31 cellular contexts compared by ENCODE assay signal in genomic region chr12:49546481-49546880, GRCh38. TPM values are rescaled to one million over a fixed set of nuclear protein-coding genes. Genes with fewer than 3 reads are reported as not detected.
"Had no signal": no experiment of that assay in that cellular context is flagged by ENCODE, and none has a peak within 500 bp of the region (broad histone marks: within the 10 kb centered on the region; RNA-seq: fewer than 3 reads in every experiment).

No MANE protein-coding gene starts in this region.

- H3K9me3 ChIP-seq: Peyer's patch had no signal

- H3K36me3 Mint-ChIP-seq: brain had no signal

- H3K4me3 ChIP-seq: Peyer's patch had no signal

- DNase-seq: activated CD4-positive, alpha-beta T cell treated with anti-CD3 and anti-CD28 coated beads for 36 hours; activated CD4-positive, alpha-beta T cell treated with anti-CD3 and anti-CD28 coated beads, Interleukin-2, amount 10 ng/mL, durations not matched to agents 7 days and 5 days; activated CD4-positive, alpha-beta T cell treated with anti-CD3 and anti-CD28 coated beads, Interleukin-2, amount 50 U/mL, for 48 hours; activated CD4-positive, CD25-positive, alpha-beta regulatory T cell; activated CD8-positive, alpha-beta T cell treated with anti-CD3 and anti-CD28 coated beads, Interleukin-2, amount 10 ng/mL, durations not matched to agents 7 days and 5 days; activated naive CD4-positive, alpha-beta T cell treated with anti-CD3 and anti-CD28 coated beads, Interleukin-2, amount 50 U/mL, for 16 hours; activated naive CD8-positive, alpha-beta T cell treated with anti-CD3 and anti-CD28 coated beads, Interleukin-2, amount 50 U/mL, for 24 hours; activated T-cell treated with anti-CD3 and anti-CD28 coated beads, Interleukin-2, amount 50 U/mL, for 24 hours; anterior cingulate cortex; central memory CD4-positive, alpha-beta T cell; Karpas-422; KBM-7; NCI-H1105; NCI-H1417 treated with DMSO at 0.1 percent for 48 hours; NCI-H187 treated with DMSO at 0.1 percent for 48 hours; NCI-H2081; NCI-H2171 treated with DMSO at 0.1 percent for 48 hours; NCI-H2227 treated with DMSO at 0.1 percent for 48 hours; NCI-H446 treated with DMSO at 0.1 percent for 48 hours; NCI-H524; NCI-H69; NCI-H82; PC-3; Peyer's patch; RPMI8226; SIG-M5; T1000; WERI-Rb-1 had no signal

- H3K27me3 ChIP-seq: Peyer's patch had no signal

- ATAC-seq: activated CD4-positive, alpha-beta T cell treated with anti-CD3 and anti-CD28 coated beads for 36 hours; activated CD8-positive, alpha-beta T cell treated with anti-CD3 and anti-CD28 coated beads, Interleukin-2, amount 10 ng/mL, durations not matched to agents 7 days and 5 days; activated naive CD8-positive, alpha-beta T cell treated with anti-CD3 and anti-CD28 coated beads, Interleukin-2, amount 50 U/mL, for 24 hours; PC-3 had no signal

- H3K4me3 Mint-ChIP-seq: activated CD4-positive, alpha-beta T cell treated with anti-CD3 and anti-CD28 coated beads for 36 hours; activated CD4-positive, alpha-beta T cell treated with anti-CD3 and anti-CD28 coated beads, Interleukin-2, amount 10 ng/mL, durations not matched to agents 7 days and 5 days; activated CD8-positive, alpha-beta T cell treated with anti-CD3 and anti-CD28 coated beads, Interleukin-2, amount 10 ng/mL, durations not matched to agents 7 days and 5 days; activated naive CD8-positive, alpha-beta T cell treated with anti-CD3 and anti-CD28 coated beads, Interleukin-2, amount 50 U/mL, for 24 hours; activated T-cell treated with anti-CD3 and anti-CD28 coated beads, Interleukin-2, amount 50 U/mL, for 24 hours; brain had no signal

- H3K27ac Mint-ChIP-seq: activated CD4-positive, alpha-beta T cell treated with anti-CD3 and anti-CD28 coated beads for 36 hours; activated CD4-positive, alpha-beta T cell treated with anti-CD3 and anti-CD28 coated beads, Interleukin-2, amount 10 ng/mL, durations not matched to agents 7 days and 5 days; activated CD8-positive, alpha-beta T cell treated with anti-CD3 and anti-CD28 coated beads, Interleukin-2, amount 10 ng/mL, durations not matched to agents 7 days and 5 days; activated naive CD8-positive, alpha-beta T cell treated with anti-CD3 and anti-CD28 coated beads, Interleukin-2, amount 50 U/mL, for 24 hours; activated T-cell treated with anti-CD3 and anti-CD28 coated beads, Interleukin-2, amount 50 U/mL, for 24 hours; activated T-helper 2 cell treated with anti-CD3 and anti-CD28 coated beads, Interferon-gamma antibody, Interleukin-2, Interleukin-4, amounts not matched to agents 10 μg/mL and 5 μg/mL and 100 μg/mL, durations not matched to agents 14 hours and 24 hours and 36 hours; brain had no signal

- H3K9me3 Mint-ChIP-seq: activated CD4-positive, alpha-beta T cell treated with anti-CD3 and anti-CD28 coated beads, Interleukin-2, amount 10 ng/mL, durations not matched to agents 7 days and 5 days; activated naive CD8-positive, alpha-beta T cell treated with anti-CD3 and anti-CD28 coated beads, Interleukin-2, amount 50 U/mL, for 24 hours; activated T-cell treated with anti-CD3 and anti-CD28 coated beads, Interleukin-2, amount 50 U/mL, for 24 hours; activated T-helper 2 cell treated with anti-CD3 and anti-CD28 coated beads, Interferon-gamma antibody, Interleukin-2, Interleukin-4, amounts not matched to agents 10 μg/mL and 5 μg/mL and 100 μg/mL, durations not matched to agents 14 hours and 24 hours and 36 hours; brain had no signal

- H3K36me3 ChIP-seq: Peyer's patch, WERI-Rb-1 had no signal

- H3K27ac ChIP-seq: Peyer's patch, WERI-Rb-1 had no signal

RNA-seq across cellular contexts. Expression of gene KCNH3, which starts 7.7 kb away (rescaled TPM):
- total RNA-seq: MCF 10A had no signal
